ENCODE assay signal across 32 cellular contexts in the genomic region with DNA sequence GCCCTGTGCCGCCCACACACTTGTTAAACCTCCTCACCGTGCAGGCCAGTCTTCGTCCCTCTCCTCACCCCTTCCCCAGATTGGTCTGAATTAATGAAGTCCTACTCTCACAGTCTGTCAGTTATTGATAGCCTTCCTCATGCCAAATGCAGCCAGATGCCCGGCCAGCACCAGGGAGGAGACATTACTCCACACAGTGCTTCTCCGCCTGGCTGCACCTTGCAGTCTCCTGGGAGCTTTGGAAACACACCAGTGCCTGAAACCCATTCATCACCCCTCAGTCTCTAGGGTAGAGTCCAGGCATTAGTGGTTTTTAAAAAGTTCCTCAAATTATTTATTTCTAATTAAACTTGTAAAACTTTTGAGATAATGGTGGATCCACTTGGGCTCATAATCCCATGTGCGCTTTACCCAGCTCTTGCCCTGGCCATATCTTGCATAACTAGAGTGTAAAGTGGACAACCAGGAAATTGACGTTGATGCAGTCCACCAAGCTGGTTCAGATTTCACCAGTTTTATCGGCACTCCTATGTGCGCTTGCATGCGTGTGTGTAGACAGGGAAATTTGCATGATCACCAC. TPM values are rescaled to one million over a fixed set of nuclear protein-coding genes. Genes with fewer than 3 reads are reported as not detected.
"Had no signal": no experiment of that assay in that cellular context is flagged by ENCODE, and none has a peak within 500 bp of the region (broad histone marks: within the 10 kb centered on the region; RNA-seq: fewer than 3 reads in every experiment).

No MANE protein-coding gene starts in this region.

- H2AFZ ChIP-seq: hepatocyte had no signal

- ATAC-seq: effector memory CD8-positive, alpha-beta T cell; gastroesophageal sphincter; left colon; lower lobe of right lung; natural killer cell; stimulated activated effector memory CD8-positive, alpha-beta T cell treated with anti-CD3 and anti-CD28 coated beads, Interleukin-12 subunit alpha, Interleukin-12 subunit beta, amount 100 ng/mL, for 72 hours had no signal

- DNase-seq: activated CD4-positive, alpha-beta T cell treated with anti-CD3 and anti-CD28 coated beads for 48 hours; activated CD4-positive, alpha-beta T cell treated with anti-CD3 and anti-CD28 coated beads, Interleukin-2, amount 50 U/mL, for 48 hours; activated CD8-positive, alpha-beta memory T cell treated with anti-CD3 and anti-CD28 coated beads for 24 hours; activated CD8-positive, alpha-beta memory T cell treated with anti-CD3 and anti-CD28 coated beads, Interleukin-2, amount 50 U/mL, for 4 hours; activated effector memory CD4-positive, alpha-beta T cell treated with anti-CD3 and anti-CD28 coated beads, Interleukin-2, amount 50 U/mL, for 16 hours; activated naive CD4-positive, alpha-beta T cell treated with anti-CD3 and anti-CD28 coated beads for 36 hours; activated naive CD8-positive, alpha-beta T cell treated with anti-CD3 and anti-CD28 coated beads for 36 hours; activated T-cell treated with anti-CD3 and anti-CD28 coated beads, Interleukin-2, amount 50 U/mL, for 1 hour; adrenal gland; brain microvascular endothelial cell; cortex of kidney; effector memory CD8-positive, alpha-beta T cell; left colon; lower lobe of right lung; mesendoderm; natural killer cell; ovary; retina; sigmoid colon; small intestine; stimulated activated CD4-positive, alpha-beta T cell treated with anti-CD3 and anti-CD28 coated beads, Interleukin-4, amount 100 ng/mL, for 24 hours had no signal

- H3K27ac Mint-ChIP-seq: activated naive CD4-positive, alpha-beta T cell treated with anti-CD3 and anti-CD28 coated beads for 36 hours; activated naive CD8-positive, alpha-beta T cell treated with anti-CD3 and anti-CD28 coated beads for 36 hours; activated T-helper 1 cell treated with anti-CD3 and anti-CD28 coated beads, Interleukin-12 subunit alpha, Interleukin-12 subunit beta, Interleukin-2, Interleukin-4 antibody, amounts not matched to agents 30 ng/mL and 10 ng/mL and 1 ng/mL, durations not matched to agents 14 hours and 24 hours and 36 hours; effector memory CD8-positive, alpha-beta T cell; natural killer cell; stimulated activated effector memory CD8-positive, alpha-beta T cell treated with anti-CD3 and anti-CD28 coated beads, Interleukin-12 subunit alpha, Interleukin-12 subunit beta, amount 100 ng/mL, for 72 hours; stimulated activated naive CD8-positive, alpha-beta T cell treated with anti-CD3 and anti-CD28 coated beads, Interleukin-15, Interleukin-2, amounts not matched to agents 100 ng/mL and 50 ng/mL, for 24 hours; type B pancreatic cell had no signal

- H3K27me3 ChIP-seq: adrenal gland, brain microvascular endothelial cell, hepatocyte, ovary, sigmoid colon, vagina had no signal

- H3K4me1 ChIP-seq: adrenal gland, prostate gland, vagina had no signal

- H3K9me3 Mint-ChIP-seq: activated naive CD4-positive, alpha-beta T cell treated with anti-CD3 and anti-CD28 coated beads for 36 hours; activated naive CD8-positive, alpha-beta T cell treated with anti-CD3 and anti-CD28 coated beads for 36 hours; activated T-helper 1 cell treated with anti-CD3 and anti-CD28 coated beads, Interleukin-12 subunit alpha, Interleukin-12 subunit beta, Interleukin-2, Interleukin-4 antibody, amounts not matched to agents 30 ng/mL and 10 ng/mL and 1 ng/mL, durations not matched to agents 14 hours and 24 hours and 36 hours; effector memory CD8-positive, alpha-beta T cell; natural killer cell; stimulated activated effector memory CD8-positive, alpha-beta T cell treated with anti-CD3 and anti-CD28 coated beads, Interleukin-12 subunit alpha, Interleukin-12 subunit beta, amount 100 ng/mL, for 72 hours; stimulated activated naive CD8-positive, alpha-beta T cell treated with anti-CD3 and anti-CD28 coated beads, Interleukin-15, Interleukin-2, amounts not matched to agents 100 ng/mL and 50 ng/mL, for 24 hours; type B pancreatic cell had no signal

- H3K36me3 Mint-ChIP-seq: activated naive CD8-positive, alpha-beta T cell treated with anti-CD3 and anti-CD28 coated beads for 36 hours; natural killer cell; stimulated activated effector memory CD8-positive, alpha-beta T cell treated with anti-CD3 and anti-CD28 coated beads, Interleukin-12 subunit alpha, Interleukin-12 subunit beta, amount 100 ng/mL, for 72 hours had no signal

- H3K4me2 ChIP-seq: hepatocyte had no signal

- H3K36me3 ChIP-seq: adrenal gland, neutrophil, ovary, prostate gland, vagina had no signal

- H3K79me2 ChIP-seq: hepatocyte had no signal

- H3K4me3 Mint-ChIP-seq: activated naive CD4-positive, alpha-beta T cell treated with anti-CD3 and anti-CD28 coated beads for 36 hours; activated naive CD8-positive, alpha-beta T cell treated with anti-CD3 and anti-CD28 coated beads for 36 hours; activated T-helper 1 cell treated with anti-CD3 and anti-CD28 coated beads, Interleukin-12 subunit alpha, Interleukin-12 subunit beta, Interleukin-2, Interleukin-4 antibody, amounts not matched to agents 30 ng/mL and 10 ng/mL and 1 ng/mL, durations not matched to agents 14 hours and 24 hours and 36 hours; effector memory CD8-positive, alpha-beta T cell; natural killer cell; stimulated activated effector memory CD8-positive, alpha-beta T cell treated with anti-CD3 and anti-CD28 coated beads, Interleukin-12 subunit alpha, Interleukin-12 subunit beta, amount 100 ng/mL, for 72 hours; stimulated activated naive CD8-positive, alpha-beta T cell treated with anti-CD3 and anti-CD28 coated beads, Interleukin-15, Interleukin-2, amounts not matched to agents 100 ng/mL and 50 ng/mL, for 24 hours; type B pancreatic cell had no signal

- H3K27ac ChIP-seq: adrenal gland, brain microvascular endothelial cell, gastroesophageal sphincter, hepatocyte, lower lobe of right lung, neutrophil, ovary, prostate gland, sigmoid colon, thoracic aorta, vagina had no signal

- H3K4me1 Mint-ChIP-seq: activated naive CD8-positive, alpha-beta T cell treated with anti-CD3 and anti-CD28 coated beads for 36 hours; natural killer cell had no signal

- H3K9me3 ChIP-seq: adrenal gland, gastroesophageal sphincter, lower lobe of right lung, neutrophil, ovary, prostate gland, sigmoid colon, thoracic aorta, vagina had no signal

- H3K4me3 ChIP-seq: adrenal gland, gastroesophageal sphincter, hepatocyte, lower lobe of right lung, ovary, prostate gland, sigmoid colon, thoracic aorta, vagina had no signal

RNA-seq across cellular contexts. Expression of a gene that starts 38.2 kb away (rescaled TPM):
- total RNA-seq: T-helper 1 cell treated with Interleukin-12 subunit alpha and Interleukin-12 subunit beta and Interleukin-4 antibody, amounts not matched to agents 30 ng/mL and 1 ng/mL, for 36 hours had no signal
